12 cellular contexts compared by ENCODE assay signal in genomic region chr16:67459066-67459857, GRCh38. TPM values are rescaled to one million over a fixed set of nuclear protein-coding genes. Genes with fewer than 3 reads are reported as not detected.
DNase-seq lines count a peak whose midpoint lies in the region; ATAC-seq and TF ChIP-seq lines count a peak whose summit lies in the region.
"Had no signal": no experiment of that assay in that cellular context is flagged by ENCODE, and none has a peak within 500 bp of the region (broad histone marks: within the 10 kb centered on the region; RNA-seq: fewer than 3 reads in every experiment).

No MANE protein-coding gene starts in this region.

- no peaks in the 10 kb centered on the region for H3K9me3 Mint-ChIP-seq in dendritic cell treated with granulocyte-macrophage colony-stimulating factor and Interleukin-4, amounts not matched to agents 40 ng/mL and 50 ng/mL, for 4 days
- no peaks in the 10 kb centered on the region for H3K9me3 Mint-ChIP-seq in mesothelial cell of epicardium

- H3K4me3 ChIP-seq in tibial artery, result no peak overlapping the region

- peaks cover 94% of the 10 kb centered on the region for H3K4me1 Mint-ChIP-seq in dendritic cell treated with granulocyte-macrophage colony-stimulating factor and Interleukin-4, amounts not matched to agents 40 ng/mL and 50 ng/mL, for 4 days (ENCODE audit: low read depth)
- H3K4me1 Mint-ChIP-seq in mesothelial cell of epicardium, result peaks cover 12% of the 10 kb centered on the region

- no peak for TF ChIP-seq CTCF in mesothelial cell of epicardium (IDR thresholded peaks at IDR 0.05; ENCODE audit: unreplicated experiment)
- TF ChIP-seq CTCF in tibial artery (IDR thresholded peaks at IDR 0.05), result no peak

- H3K4me3 Mint-ChIP-seq in dendritic cell treated with granulocyte-macrophage colony-stimulating factor and Interleukin-4, amounts not matched to agents 40 ng/mL and 50 ng/mL, for 4 days, result no peak overlapping the region
- H3K4me3 Mint-ChIP-seq in mesothelial cell of epicardium, result no peak overlapping the region

- H3K36me3 Mint-ChIP-seq in dendritic cell treated with granulocyte-macrophage colony-stimulating factor and Interleukin-4, amounts not matched to agents 40 ng/mL and 50 ng/mL, for 4 days (ENCODE audit: low read depth), result peaks cover 88% of the 10 kb centered on the region
- no peaks in the 10 kb centered on the region for H3K36me3 Mint-ChIP-seq in mesothelial cell of epicardium

- ATAC-seq in HG03095 (IDR thresholded peaks at IDR 0.05; ENCODE audit: unreplicated experiment), result no peak
- ATAC-seq: esophagus mucosa; stimulated activated naive CD8-positive, alpha-beta T cell treated with anti-CD3 and anti-CD28 coated beads, Interleukin-15, Interleukin-2, amounts not matched to agents 100 U/mL and 50 U/mL, for 24 hours had no signal

- peak overlapping the region; percentile 46 to 54 for H3K27ac ChIP-seq in tibial artery

- intact Hi-C loops in dendritic cell treated with granulocyte-macrophage colony-stimulating factor and Interleukin-4, amounts not matched to agents 40 ng/mL and 50 ng/mL, for 4 days (cut with micrococcal nuclease), result no loop called here
- intact Hi-C loops in tibial artery (cut with DNase I; ENCODE audit: low total_unique reads), result no loop called here

- no peaks in the 10 kb centered on the region for H3K36me3 ChIP-seq in tibial artery

- H3K27me3 Mint-ChIP-seq in dendritic cell treated with granulocyte-macrophage colony-stimulating factor and Interleukin-4, amounts not matched to agents 40 ng/mL and 50 ng/mL, for 4 days, result no peaks in the 10 kb centered on the region
- no peaks in the 10 kb centered on the region for H3K27me3 Mint-ChIP-seq in mesothelial cell of epicardium (ENCODE audit: low read depth)

- no peaks in the 10 kb centered on the region for H3K9me3 ChIP-seq in tibial artery

- peak overlapping the region; percentile 60 for H3K27ac Mint-ChIP-seq in dendritic cell treated with granulocyte-macrophage colony-stimulating factor and Interleukin-4, amounts not matched to agents 40 ng/mL and 50 ng/mL, for 4 days
- peak overlapping the region; percentile 35 for H3K27ac Mint-ChIP-seq in mesothelial cell of epicardium

- peaks cover 0 to 78% (median 50%) of the 10 kb centered on the region in 4 donors for H3K4me1 ChIP-seq in tibial artery

- DNase-seq in M059J (ENCODE audit: low read depth) (peak; percentile 42), mesothelial cell of epicardium (ENCODE audit: low spot score in 2 of 2, unreplicated experiment in 2 of 2) (no peak), tibial artery (no peak), T-helper 1 cell (no peak), GDM1 (lab: John Stamatoyannopoulos, UW) (no peak)
- DNase-seq: activated T-cell treated with anti-CD3 and anti-CD28 coated beads for 4 hours; stimulated activated naive CD8-positive, alpha-beta T cell treated with anti-CD3 and anti-CD28 coated beads, Interleukin-15, Interleukin-2, amounts not matched to agents 100 U/mL and 50 U/mL, for 24 hours had no signal

- H3K27me3 ChIP-seq in tibial artery, result no peaks in the 10 kb centered on the region

RNA-seq across cellular contexts. Expression of gene ATP6V0D1, which starts 21.7 kb away (rescaled TPM):
- total RNA-seq in M059J (2014; rRNA removed; shearing (Covaris generic)), result 156 and 160 TPM in 2 replicates
- total RNA-seq in mesothelial cell of epicardium, result 50.9 to 53.7 TPM (median 53.2 TPM) in 3 replicates

RNA-seq across cellular contexts. Expression of gene AGRP, which starts 24.1 kb away (rescaled TPM):
- not detected in 2 replicates for total RNA-seq in M059J (2014; rRNA removed; shearing (Covaris generic))
- total RNA-seq in mesothelial cell of epicardium, result not detected in 3 replicates
- total RNA-seq: esophagus mucosa, posterior vena cava, SK-MEL-5 had no signal

RNA-seq across cellular contexts. Expression of gene HSD11B2, which starts 28.3 kb away (rescaled TPM):
- 0.25 and 0.30 TPM in 2 replicates for total RNA-seq in M059J (2014; rRNA removed; shearing (Covaris generic))
- 3.0 to 4.1 TPM (median 3.7 TPM) in 3 replicates for total RNA-seq in mesothelial cell of epicardium

RNA-seq across cellular contexts. Expression of gene ZDHHC1, which starts 43.0 kb away (rescaled TPM):
- 2.0 and 2.3 TPM in 2 replicates for total RNA-seq in M059J (2014; rRNA removed; shearing (Covaris generic))
- 14.5 to 16.7 TPM (median 15.4 TPM) in 3 replicates for total RNA-seq in mesothelial cell of epicardium
